In genomic region chr13:75908137-75908536, GRCh38 we compare ENCODE assay signal across 16 cellular contexts.
A peak's percentile ranks its signal among the peaks of the same experiment; 100 is the strongest.
DNase-seq lines count a peak whose midpoint lies in the region; ATAC-seq and TF ChIP-seq lines count a peak whose summit lies in the region.
"Had no signal": no experiment of that assay in that cellular context is flagged by ENCODE, and none has a peak within 500 bp of the region (broad histone marks: within the 10 kb centered on the region; RNA-seq: fewer than 3 reads in every experiment).

No MANE protein-coding gene starts in this region.

- POLR2A ChIA-PET in activated CD4-positive, alpha-beta memory T cell treated with anti-CD3 and anti-CD28 coated beads for 36 hours (lab: Charles Lee) = no interaction called here

- H3K36me3 ChIP-seq in GM23248 (ENCODE audit: low read depth) (no peaks in the 10 kb centered on the region), heart left ventricle (no peaks in the 10 kb centered on the region)
- H3K36me3 ChIP-seq: BE2C had no signal

- no peak overlapping the region for H3K9ac ChIP-seq in GM23248

- no peak overlapping the region for H3K4me2 ChIP-seq in GM23248 (ENCODE audit: unreplicated experiment)

- H3K9me3 Mint-ChIP-seq in brain = peaks cover 0 to 5% (median 0%) of the 10 kb centered on the region in 5 experiments
- H3K9me3 Mint-ChIP-seq in activated CD4-positive, alpha-beta memory T cell treated with anti-CD3 and anti-CD28 coated beads for 36 hours = no peaks in the 10 kb centered on the region
- H3K9me3 Mint-ChIP-seq: natural killer cell treated with Interleukin-12 subunit alpha and Interleukin-12 subunit beta and Interleukin-15 and Interleukin-18, amount 100 ng/mL, for 72 hours; WTC11 had no signal

- in situ Hi-C loops in GM23248 (cut with MboI) = no loop called here

- peak overlapping the region in 4 of 5 experiments; percentile 0 to 81 (median 69) for H3K27ac Mint-ChIP-seq in brain
- no peak overlapping the region for H3K27ac Mint-ChIP-seq in activated CD4-positive, alpha-beta memory T cell treated with anti-CD3 and anti-CD28 coated beads for 36 hours
- H3K27ac Mint-ChIP-seq: natural killer cell treated with Interleukin-12 subunit alpha and Interleukin-12 subunit beta and Interleukin-15 and Interleukin-18, amount 100 ng/mL, for 72 hours; T-helper 17 cell; WTC11 had no signal

- H3F3A ChIP-seq in GM23248 (ENCODE audit: insufficient read depth) = no peaks in the 10 kb centered on the region

- no peaks in the 10 kb centered on the region for H4K20me1 ChIP-seq in GM23248 (ENCODE audit: insufficient read depth)

- TF ChIP-seq POLR2A in heart left ventricle (IDR thresholded peaks at IDR 0.05) = no peak

- H3K27me3 ChIP-seq in GM23248 (replicated peaks; ENCODE audit: insufficient read depth) (peaks cover 28% of the 10 kb centered on the region), heart left ventricle (no peaks in the 10 kb centered on the region)

- no peaks in the 10 kb centered on the region for H3K79me2 ChIP-seq in GM23248 (ENCODE audit: insufficient read depth)

- H3K9me2 ChIP-seq in GM23248 (ENCODE audit: insufficient read depth) = no peaks in the 10 kb centered on the region

- H3K27me3 Mint-ChIP-seq in brain = peaks cover 3% of the 10 kb centered on the region
- peaks cover 11% of the 10 kb centered on the region for H3K27me3 Mint-ChIP-seq in activated CD4-positive, alpha-beta memory T cell treated with anti-CD3 and anti-CD28 coated beads for 36 hours

- peaks cover 30% of the 10 kb centered on the region for H3K4me1 Mint-ChIP-seq in brain
- no peaks in the 10 kb centered on the region for H3K4me1 Mint-ChIP-seq in activated CD4-positive, alpha-beta memory T cell treated with anti-CD3 and anti-CD28 coated beads for 36 hours (ENCODE audit: low read depth)

- no peak overlapping the region for H3K27ac ChIP-seq in GM23248
- no peak overlapping the region for H3K27ac ChIP-seq in heart left ventricle

- 8 to 11% methylated on average over 4 of the region's 4 CpGs for WGBS in GM23248 (ENCODE audit: low coverage in 1 of 2, low lambda C conversion rate in 2 of 2, missing lambda C conversion rate in 2 of 2), 2 experiments
- WGBS in heart left ventricle, 4 donors = 35 to 53% (median 43%) methylated on average over 4 of the region's 4 CpGs

- intact Hi-C loops in heart left ventricle (cut with DNase I) = loop anchor here in 3 of 10 donors (5.0 to 10.0 kb wide), 3 partner anchors 97 to 107 kb away; no protein-coding TSS in a partner anchor
- intact Hi-C loops in activated CD4-positive, alpha-beta memory T cell treated with anti-CD3 and anti-CD28 coated beads for 36 hours (cut with micrococcal nuclease) = loop anchor here (2.0 kb wide), 1 partner anchor 31 kb away; no protein-coding TSS in a partner anchor

- no peak overlapping the region for H2AFZ ChIP-seq in GM23248

- ATAC-seq in heart left ventricle = peak; percentile 59 to 89 (median 80)
- ATAC-seq in GM21423 (IDR thresholded peaks at IDR 0.05; ENCODE audit: unreplicated experiment) = no peak
- no peak for ATAC-seq in HG03159 (IDR thresholded peaks at IDR 0.05; ENCODE audit: unreplicated experiment)
- ATAC-seq: natural killer cell treated with Interleukin-12 subunit alpha and Interleukin-12 subunit beta and Interleukin-15 and Interleukin-18, amount 100 ng/mL, for 72 hours; T-helper 17 cell had no signal

- H3K36me3 Mint-ChIP-seq in brain = no peaks in the 10 kb centered on the region
- no peaks in the 10 kb centered on the region for H3K36me3 Mint-ChIP-seq in activated CD4-positive, alpha-beta memory T cell treated with anti-CD3 and anti-CD28 coated beads for 36 hours
- H3K36me3 Mint-ChIP-seq: natural killer cell treated with Interleukin-12 subunit alpha and Interleukin-12 subunit beta and Interleukin-15 and Interleukin-18, amount 100 ng/mL, for 72 hours; WTC11 had no signal

- H3K4me3 ChIP-seq in GM23248 (no peak overlapping the region), heart left ventricle (no peak overlapping the region), retinal pigment epithelial cell (ENCODE audit: low read length) (no peak overlapping the region)

- H3K4me1 ChIP-seq in GM23248 (ENCODE audit: insufficient read depth) = no peaks in the 10 kb centered on the region
- peaks cover 0 to 8% (median 0%) of the 10 kb centered on the region in 12 donors for H3K4me1 ChIP-seq in heart left ventricle

- CTCF ChIA-PET in activated CD4-positive, alpha-beta memory T cell treated with anti-CD3 and anti-CD28 coated beads for 36 hours (lab: Charles Lee) = interaction anchor here (0.5 to 2.0 kb wide), 2 partner anchors 212 to 492 kb away, joined by 3 to 6 read pairs; no protein-coding TSS in a partner anchor

- TF ChIP-seq CTCF in brain (conservative IDR thresholded peaks at IDR 0.05) (no peak), heart left ventricle (IDR thresholded peaks at IDR 0.05) (no peak), retinal pigment epithelial cell (conservative IDR thresholded peaks at IDR 0.05; ENCODE audit: low read depth, low read length) (no peak)

- peak overlapping the region in 2 of 5 experiments; percentile 31 for H3K4me3 Mint-ChIP-seq in brain
- H3K4me3 Mint-ChIP-seq in activated CD4-positive, alpha-beta memory T cell treated with anti-CD3 and anti-CD28 coated beads for 36 hours = no peak overlapping the region
- H3K4me3 Mint-ChIP-seq: natural killer cell treated with Interleukin-12 subunit alpha and Interleukin-12 subunit beta and Interleukin-15 and Interleukin-18, amount 100 ng/mL, for 72 hours; T-helper 17 cell; WTC11 had no signal

- H3K9me3 ChIP-seq in GM23248 (ENCODE audit: low read depth) (no peaks in the 10 kb centered on the region), heart left ventricle (no peaks in the 10 kb centered on the region)
- H3K9me3 ChIP-seq: BE2C had no signal

- DNase-seq in GM23248 (peak; percentile 3), heart left ventricle (peak; percentile 23 to 69 (median 39)), retinal pigment epithelial cell (ENCODE audit: low read depth) (peak; percentile 48), NCI-H1417 treated with DMSO at 0.1 percent for 48 hours (lab: John Stamatoyannopoulos, UW) (no peak)
- no peak for DNase-seq in activated CD4-positive, alpha-beta memory T cell treated with anti-CD3 and anti-CD28 coated beads for 36 hours
- DNase-seq: amniotic stem cell, BE2C, cortex of kidney, GOT3, NCI-H2029, T-helper 17 cell had no signal

Comparison
In these comparisons a context has a peak if more than half of its experiments do, and no peak if none do; other contexts are left out.
1. DNase-seq: peak in GM23248 (single experiment), heart left ventricle (5 of 5) and retinal pigment epithelial cell (single experiment); none in NCI-H1417 treated with DMSO at 0.1 percent for 48 hours (single experiment) and activated CD4-positive, alpha-beta memory T cell treated with anti-CD3 and anti-CD28 coated beads for 36 hours (single experiment).
2. ATAC-seq: peak in heart left ventricle (4 of 4); none in GM21423 (single experiment) and HG03159 (single experiment).